In genomic region chr4:128950796-128951195, GRCh38 we compare ENCODE assay signal across 25 cellular contexts.
"Had no signal": no experiment of that assay in that cellular context is flagged by ENCODE, and none has a peak within 500 bp of the region (broad histone marks: within the 10 kb centered on the region; RNA-seq: fewer than 3 reads in every experiment).

No MANE protein-coding gene starts in this region.

- H3K9me3 ChIP-seq: colonic mucosa, esophagus muscularis mucosa, esophagus squamous epithelium, gastrocnemius medialis, gastroesophageal sphincter, heart left ventricle, heart right ventricle had no signal

- H3K4me3 ChIP-seq: colonic mucosa, coronary artery, dorsolateral prefrontal cortex, esophagus muscularis mucosa, esophagus squamous epithelium, gastrocnemius medialis, gastroesophageal sphincter, heart left ventricle, heart right ventricle had no signal

- H3K27ac ChIP-seq: colonic mucosa, coronary artery, dorsolateral prefrontal cortex, epithelial cell of prostate, esophagus muscularis mucosa, esophagus squamous epithelium, foreskin keratinocyte, gastrocnemius medialis, gastroesophageal sphincter, heart left ventricle, heart right ventricle had no signal

- H3K36me3 ChIP-seq: colonic mucosa, gastrocnemius medialis had no signal

- FAIRE-seq: endometrium had no signal

- DNase-seq: colonic mucosa; cortex of kidney; dermis blood vessel endothelial cell; dorsolateral prefrontal cortex; effector CD4-positive, alpha-beta T cell; effector CD8-positive, alpha-beta T cell; effector memory CD4-positive, alpha-beta T cell; effector memory CD8-positive, alpha-beta T cell; endodermal cell; erythroblast; esophagus squamous epithelium; foreskin fibroblast; foreskin keratinocyte; foreskin melanocyte; gastrocnemius medialis; glutamatergic neuron; head of caudate nucleus; heart left ventricle; heart right ventricle had no signal

- H3K4me1 ChIP-seq: colonic mucosa, esophagus muscularis mucosa, esophagus squamous epithelium, foreskin keratinocyte, gastrocnemius medialis, gastroesophageal sphincter, heart left ventricle, heart right ventricle had no signal

- H3K27me3 ChIP-seq: colonic mucosa, dorsolateral prefrontal cortex, esophagus muscularis mucosa, esophagus squamous epithelium, foreskin keratinocyte, gastrocnemius medialis, gastroesophageal sphincter, heart left ventricle, heart right ventricle had no signal

- ATAC-seq: effector memory CD8-positive, alpha-beta T cell; esophagus mucosa; foreskin keratinocyte; gastrocnemius medialis; gastroesophageal sphincter; heart left ventricle; heart right ventricle had no signal
